In the genomic region with DNA sequence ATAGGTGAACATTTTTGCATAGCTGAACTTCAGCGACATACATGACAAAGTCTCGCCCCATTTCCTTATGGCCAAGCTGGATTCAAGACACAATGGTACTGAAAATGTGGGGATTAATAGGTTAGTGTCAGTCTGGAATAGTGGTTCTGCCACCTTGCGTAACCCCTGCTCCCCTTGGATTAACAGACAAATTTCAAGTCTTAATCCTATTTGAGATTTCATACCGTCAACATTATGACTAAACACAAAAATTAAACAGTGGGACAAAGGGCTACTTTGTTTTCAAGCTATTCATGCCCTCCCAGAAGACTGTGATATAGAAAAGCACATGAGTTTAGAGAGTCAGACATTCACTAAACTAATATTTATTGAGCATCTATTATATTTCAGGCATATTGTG, we compare ENCODE assay signal across 16 cellular contexts.
"Had no signal": no experiment of that assay in that cellular context is flagged by ENCODE, and none has a peak within 500 bp of the region (broad histone marks: within the 10 kb centered on the region; RNA-seq: fewer than 3 reads in every experiment).

No MANE protein-coding gene starts in this region.

- DNase-seq: activated CD4-positive, alpha-beta T cell treated with anti-CD3 and anti-CD28 coated beads for 1 hour; activated CD4-positive, alpha-beta T cell treated with anti-CD3 and anti-CD28 coated beads, Interleukin-2, amount 50 U/mL, for 4 hours; activated effector memory CD4-positive, alpha-beta T cell treated with anti-CD3 and anti-CD28 coated beads, Interleukin-2, amount 50 U/mL, for 16 hours; cortex of kidney; effector CD4-positive, alpha-beta T cell; head of caudate nucleus; pancreas; stimulated activated naive B cell treated with anti-CD40 and anti-IgM and Interleukin-4, amounts not matched to agents 10 μg/mL and 1 μg/mL and 100 μg/mL, for 72 hours; substantia nigra; T-helper 1 cell had no signal

- FAIRE-seq: frontal cortex, pancreas had no signal

- H3K4me3 ChIP-seq: pancreas, tibial nerve had no signal

- H3K27ac ChIP-seq: tibial nerve, VCaP had no signal

- H3K9me3 ChIP-seq: pancreas, tibial nerve had no signal

- H3K27me3 Mint-ChIP-seq: activated naive CD4-positive, alpha-beta T cell treated with anti-CD3 and anti-CD28 coated beads, Interleukin-2, amount 50 U/mL, for 24 hours; stimulated activated naive B cell treated with anti-CD40 and anti-IgM and Interleukin-4, amounts not matched to agents 10 μg/mL and 1 μg/mL and 100 μg/mL, for 72 hours had no signal

- H3K36me3 Mint-ChIP-seq: brain had no signal

- H3K36me3 ChIP-seq: pancreas, tibial nerve had no signal

- ATAC-seq: pancreas; SK-N-SH treated with all-trans-retinoic acid at 6 μM for 48 hours; stimulated activated naive B cell treated with anti-CD40 and anti-IgM and Interleukin-4, amounts not matched to agents 10 μg/mL and 1 μg/mL and 100 μg/mL, for 72 hours had no signal

- H3K27me3 ChIP-seq: pancreas, tibial nerve had no signal

- H3K4me3 Mint-ChIP-seq: activated naive CD4-positive, alpha-beta T cell treated with anti-CD3 and anti-CD28 coated beads, Interleukin-2, amount 50 U/mL, for 24 hours; brain; stimulated activated naive B cell treated with anti-CD40 and anti-IgM and Interleukin-4, amounts not matched to agents 10 μg/mL and 1 μg/mL and 100 μg/mL, for 72 hours had no signal

- H3K27ac Mint-ChIP-seq: activated naive CD4-positive, alpha-beta T cell treated with anti-CD3 and anti-CD28 coated beads, Interleukin-2, amount 50 U/mL, for 24 hours had no signal

- H3K9me3 Mint-ChIP-seq: activated naive CD4-positive, alpha-beta T cell treated with anti-CD3 and anti-CD28 coated beads, Interleukin-2, amount 50 U/mL, for 24 hours had no signal
